In genomic region chr3:143121240-143122088, GRCh38 we compare ENCODE assay signal across 8 cellular contexts. TPM values are rescaled to one million over a fixed set of nuclear protein-coding genes. Genes with fewer than 3 reads are reported as not detected.
DNase-seq lines count a peak whose midpoint lies in the region; ATAC-seq, FAIRE-seq and TF ChIP-seq lines count a peak whose summit lies in the region.

No MANE protein-coding gene starts in this region.

- POLR2A ChIA-PET in SK-N-SH (lab: Yijun Ruan, JAX) = no interaction called here

- H3K27me3 ChIP-seq in SK-N-SH (ENCODE audit: insufficient read depth) (peaks cover 14% of the 10 kb centered on the region; the same call in 1 of the 2 replicates), iPS DF 6.9 (ENCODE audit: control insufficient read depth, insufficient read depth, low read length) (no peaks in the 10 kb centered on the region), small intestine (ENCODE audit: control insufficient read depth in 2 of 2, insufficient read depth in 2 of 2, low read length in 2 of 2) (peaks cover 0 to 14% of the 10 kb centered on the region in 2 donors)

- TF ChIP-seq RAD21 in SK-N-SH (IDR thresholded peaks at IDR 0.05; ENCODE audit: low read length) = peak; percentile 55

- peak; percentile 21 for ATAC-seq in GM21737 (IDR thresholded peaks at IDR 0.05; ENCODE audit: unreplicated experiment)
- ATAC-seq in HG02571 (IDR thresholded peaks at IDR 0.05; ENCODE audit: unreplicated experiment) = no peak
- no peak for ATAC-seq in GM21381 (IDR thresholded peaks at IDR 0.05; ENCODE audit: unreplicated experiment)

- no peaks in the 10 kb centered on the region for H3K9me2 ChIP-seq in SK-N-SH

- H3K27ac ChIP-seq in SK-N-SH (ENCODE audit: low read depth in 2 of 2, low read length in 1 of 2) (no peak overlapping the region), iPS DF 6.9 (ENCODE audit: low read length) (no peak overlapping the region), small intestine (ENCODE audit: low read depth in 1 of 2, low read length in 1 of 2) (peak overlapping the region in 1 of 2 donors; percentile 36)

- DNase-seq in COLO668 (lab: John Stamatoyannopoulos, UW; ENCODE audit: unreplicated experiment) (peak; percentile 24), SK-N-SH (peak; percentile 60), iPS DF 6.9 (ENCODE audit: low read depth, low spot score) (peak; percentile 50), small intestine (peak; percentile 29)
- peak; percentile 60 for DNase-seq in activated naive CD8-positive, alpha-beta T cell treated with anti-CD3 and anti-CD28 coated beads, Interleukin-2, amount 50 U/mL, for 16 hours (ENCODE audit: low read depth, low spot score)

- H3K36me3 ChIP-seq in SK-N-SH (replicated peaks in 1 of 2; ENCODE audit: control insufficient read depth in 1 of 2, insufficient read depth in 2 of 2, low read length in 1 of 2) (no peaks in the 10 kb centered on the region), iPS DF 6.9 (ENCODE audit: control insufficient read depth, insufficient read depth, low read length) (no peaks in the 10 kb centered on the region), small intestine (ENCODE audit: control insufficient read depth in 2 of 2, insufficient read depth in 2 of 2, low read length in 2 of 2) (no peaks in the 10 kb centered on the region)

- peak; percentile 70 for TF ChIP-seq CTCF in SK-N-SH (IDR thresholded peaks at IDR 0.05)

- no peaks in the 10 kb centered on the region for H3K79me2 ChIP-seq in SK-N-SH (ENCODE audit: insufficient read depth)

- H3F3A ChIP-seq in SK-N-SH (replicated peaks; ENCODE audit: insufficient read depth) = peaks cover 3% of the 10 kb centered on the region

- peaks cover 0 to 3% of the 10 kb centered on the region in 2 experiments; a peak in 1 of 4 replicates for H3K4me1 ChIP-seq in SK-N-SH (ENCODE audit: control insufficient read depth in 1 of 2, insufficient read depth in 2 of 2, low read depth in 1 of 2, low read length in 1 of 2)
- peaks cover 3% of the 10 kb centered on the region; the same call in 1 of the 2 replicates for H3K4me1 ChIP-seq in iPS DF 6.9 (ENCODE audit: control insufficient read depth, insufficient read depth, low read length)
- no peaks in the 10 kb centered on the region for H3K4me1 ChIP-seq in small intestine (ENCODE audit: control insufficient read depth in 2 of 2, insufficient read depth in 1 of 2, low read depth in 1 of 2, low read length in 1 of 2)

- H3K9me3 ChIP-seq in SK-N-SH = no peaks in the 10 kb centered on the region
- H3K9me3 ChIP-seq in iPS DF 6.9 (ENCODE audit: control insufficient read depth, insufficient read depth, low read length) = no peaks in the 10 kb centered on the region
- peaks cover 2% of the 10 kb centered on the region for H3K9me3 ChIP-seq in small intestine (ENCODE audit: control insufficient read depth, low read depth)

- CTCF ChIA-PET in SK-N-SH (lab: Yijun Ruan, JAX) = interaction anchor here (0.8 to 1.2 kb wide), 2 partner anchors 13 to 18 kb away, joined by 3 read pairs; no protein-coding TSS in a partner anchor

- peak overlapping the region; percentile 97; the same call in 1 of the 2 replicates for H2AFZ ChIP-seq in SK-N-SH (ENCODE audit: low read depth)

- FAIRE-seq in small intestine (lab: Jason Lieb, UNC) = no peak

- no peaks in the 10 kb centered on the region for H4K20me1 ChIP-seq in SK-N-SH (ENCODE audit: insufficient read depth)

- H3K4me2 ChIP-seq in SK-N-SH = peak overlapping the region; percentile 99; the same call in 1 of the 2 replicates

- no peak for TF ChIP-seq EP300 in SK-N-SH (IDR thresholded peaks at IDR 0.05; ENCODE audit: borderline replicate concordance in 1 of 2, low read depth in 1 of 2, low read length in 1 of 2)

- H3K9ac ChIP-seq in SK-N-SH = no peak overlapping the region

- peak overlapping the region; percentile 61 to 99; a peak in 2 of 4 replicates for H3K4me3 ChIP-seq in SK-N-SH (ENCODE audit: low read depth in 2 of 2, low read length in 1 of 2)
- peak overlapping the region; percentile 98; the same call in 1 of the 2 replicates for H3K4me3 ChIP-seq in iPS DF 6.9 (ENCODE audit: low read length)
- H3K4me3 ChIP-seq in small intestine (ENCODE audit: low read depth in 1 of 2, low read length in 2 of 2) = peak overlapping the region in 1 of 2 donors; percentile 76

- WGBS in SK-N-SH (ENCODE audit: low lambda C conversion rate) = 76% methylated on average over 51 of the region's 79 CpGs
- no CpG with 5 or more reads among the region's 79 CpGs for WGBS in iPS DF 6.9 (ENCODE audit: insufficient coverage, insufficient read length)
- WGBS in small intestine, 3 donors = 62 to 64% (median 62%) methylated on average over 78 to 79 of the region's 79 CpGs

TF ChIP-seq in SK-N-SH, 30 proteins besides CTCF, POLR2A, EP300 and RAD21:
- TF ChIP-seq SMC3 (IDR thresholded peaks at IDR 0.05; ENCODE audit: low read depth, low read length) (peak; percentile 50), EZH2phosphoT487 (IDR thresholded peaks at IDR 0.05; ENCODE audit: borderline replicate concordance, low read depth) (no peak)

RNA-seq across cellular contexts. Expression of gene CHST2, which starts 1.9 kb away (rescaled TPM):
- polyA plus RNA-seq in SK-N-SH (2012; rRNA removed) (1.1 and 1.6 TPM in 2 replicates), small intestine (1 to 10 TPM in 1 of 3 donors, under 1 TPM in 1, not detected in 1; 0.81 to 2.2 TPM)
- 1.2 and 2.0 TPM in 2 replicates for polyA plus RNA-seq in SK-N-SH (2012; cell fraction: cytosol; rRNA removed)
- polyA plus RNA-seq in SK-N-SH (2012; cell fraction: nucleus; rRNA removed) = 1.3 and 1.5 TPM in 2 replicates
